Comparison of ENCODE assay signal across 21 cellular contexts in the genomic region with DNA sequence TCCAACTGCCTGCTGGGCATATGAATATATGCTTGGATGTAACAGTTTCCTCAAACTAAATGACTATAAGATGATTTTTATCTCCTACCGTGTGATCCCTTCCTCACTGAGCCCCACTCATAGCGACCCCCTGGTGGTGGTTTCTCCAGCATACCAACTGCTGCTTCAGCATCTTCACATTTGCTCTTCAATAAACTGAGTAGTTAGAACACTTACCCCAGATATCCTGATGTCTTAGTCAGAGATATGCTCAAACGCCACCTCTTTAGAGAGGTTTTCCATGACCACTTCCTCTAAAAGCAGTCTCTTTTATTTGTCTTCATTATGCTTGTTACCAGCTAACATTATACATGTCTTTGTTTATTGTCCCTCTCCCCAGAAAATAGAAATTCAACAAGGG. TPM values are rescaled to one million over a fixed set of nuclear protein-coding genes. Genes with fewer than 3 reads are reported as not detected.
DNase-seq lines count a peak whose midpoint lies in the region; FAIRE-seq and TF ChIP-seq lines count a peak whose summit lies in the region.
"Had no signal": no experiment of that assay in that cellular context is flagged by ENCODE, and none has a peak within 500 bp of the region (broad histone marks: within the 10 kb centered on the region; RNA-seq: fewer than 3 reads in every experiment).

No MANE protein-coding gene starts in this region.

- no peak for FAIRE-seq in kidney (lab: Jason Lieb, UNC)
- FAIRE-seq: keratinocyte had no signal

- no peaks in the 10 kb centered on the region for H3K27me3 ChIP-seq in brain microvascular endothelial cell (replicated peaks)
- H3K27me3 ChIP-seq in GM23248 (replicated peaks; ENCODE audit: insufficient read depth): no peaks in the 10 kb centered on the region
- H3K27me3 ChIP-seq: adrenal gland, ovary, uterus had no signal

- H3K79me2 ChIP-seq in GM23248 (ENCODE audit: insufficient read depth): no peaks in the 10 kb centered on the region

- H3K4me3 ChIP-seq in brain microvascular endothelial cell (ENCODE audit: low read depth, low read length) (no peak overlapping the region), GM23248 (no peak overlapping the region), kidney (ENCODE audit: low read length in 2 of 2) (no peak overlapping the region)
- H3K4me3 ChIP-seq: adrenal gland, ovary, uterus had no signal

- H3K9me3 ChIP-seq in GM23248 (ENCODE audit: low read depth) (no peaks in the 10 kb centered on the region), kidney (ENCODE audit: control insufficient read depth in 1 of 2, low read length in 2 of 2) (no peaks in the 10 kb centered on the region)
- H3K9me3 ChIP-seq: adrenal gland, ovary, uterus had no signal

- TF ChIP-seq CTCF in brain microvascular endothelial cell (IDR thresholded peaks at IDR 0.05; ENCODE audit: low read depth, low read length, missing control alignments) (peak; percentile 42), kidney (IDR thresholded peaks at IDR 0.05; ENCODE audit: borderline replicate concordance, extremely low read depth, insufficient read depth) (no peak)

- H3F3A ChIP-seq in GM23248 (ENCODE audit: insufficient read depth): peaks cover 3% of the 10 kb centered on the region; the same call in 1 of the 2 replicates

- H3K4me1 ChIP-seq in GM23248 (ENCODE audit: insufficient read depth) (no peaks in the 10 kb centered on the region), kidney (ENCODE audit: control insufficient read depth in 1 of 2, insufficient read depth in 1 of 2, low read depth in 1 of 2, low read length in 2 of 2) (no peaks in the 10 kb centered on the region)
- H3K4me1 ChIP-seq: uterus had no signal

- peak; percentile 13 for DNase-seq in stimulated activated CD4-positive, alpha-beta T cell treated with anti-CD3 and anti-CD28 coated beads, Interleukin-15, amount 100 ng/mL, for 24 hours
- DNase-seq in stimulated activated CD4-positive, alpha-beta T cell treated with anti-CD3 and anti-CD28 coated beads, Interleukin-4, amount 100 ng/mL, for 4 hours: no peak
- peak; percentile 20 for DNase-seq in RKO (ENCODE audit: low spot score)
- no peak for DNase-seq in brain microvascular endothelial cell
- DNase-seq in hippocampal formation (lab: John Stamatoyannopoulos, UW): no peak
- DNase-seq in GM23248: no peak
- no peak for DNase-seq in kidney
- no peak for DNase-seq in NK-92 (lab: John Stamatoyannopoulos, UW; ENCODE audit: unreplicated experiment)
- DNase-seq: activated CD8-positive, alpha-beta memory T cell treated with anti-CD3 and anti-CD28 coated beads for 24 hours; adrenal gland; cerebellar nuclear complex; effector memory CD8-positive, alpha-beta T cell; mammary epithelial cell; naive thymus-derived CD8-positive, alpha-beta T cell; NCI-H2227 treated with DMSO at 0.1 percent for 48 hours; NCI-H82; ovary; RPMI8226; stimulated activated CD4-positive, alpha-beta T cell treated with anti-CD3 and anti-CD28 coated beads, Interleukin-2, amount 100 ng/mL, for 24 hours; uterus had no signal

- in situ Hi-C loops in brain microvascular endothelial cell (cut with HindIII; ENCODE audit: low pct_ligation_motif_present, low sequenced_read_pairs): no loop called here
- in situ Hi-C loops in GM23248 (cut with MboI): no loop called here

- intact Hi-C loops in kidney (cut with DNase I): no loop called here

- H2AFZ ChIP-seq in GM23248: no peak overlapping the region

- H4K20me1 ChIP-seq in GM23248 (ENCODE audit: insufficient read depth): no peaks in the 10 kb centered on the region

- H3K9ac ChIP-seq in GM23248: no peak overlapping the region
- H3K9ac ChIP-seq in kidney (ENCODE audit: low read length in 2 of 2): no peak overlapping the region

- no peaks in the 10 kb centered on the region for H3K9me2 ChIP-seq in GM23248 (ENCODE audit: insufficient read depth)

- H3K36me3 ChIP-seq in brain microvascular endothelial cell (replicated peaks) (no peaks in the 10 kb centered on the region), GM23248 (ENCODE audit: low read depth) (peaks cover 5% of the 10 kb centered on the region; the same call in 1 of the 2 replicates), kidney (ENCODE audit: control insufficient read depth in 1 of 2, insufficient read depth in 2 of 2, low read length in 2 of 2) (no peaks in the 10 kb centered on the region)
- H3K36me3 ChIP-seq: adrenal gland, ovary, uterus had no signal

- WGBS in GM23248 (ENCODE audit: low coverage in 1 of 2, low lambda C conversion rate in 2 of 2, missing lambda C conversion rate in 2 of 2), 2 experiments: 45 to 48% methylated on average over 3 of the region's 3 CpGs

- no peak overlapping the region for H3K27ac ChIP-seq in brain microvascular endothelial cell
- no peak overlapping the region for H3K27ac ChIP-seq in GM23248
- H3K27ac ChIP-seq in kidney (ENCODE audit: low read depth in 2 of 2, low read length in 2 of 2): no peak overlapping the region
- H3K27ac ChIP-seq: adrenal gland, ovary, uterus had no signal

- H3K4me2 ChIP-seq in GM23248 (ENCODE audit: unreplicated experiment): no peak overlapping the region

RNA-seq across cellular contexts. Expression of a gene that starts 10.2 kb away (rescaled TPM):
- total RNA-seq in GM23248 (2014; rRNA removed; shearing (Covaris generic)): 77.5 and 91.6 TPM in 2 replicates
- 124 and 126 TPM in 2 replicates for polyA plus RNA-seq in GM23248 (2016; fragmentation: Nextera tagmentation; extraction: Ambion mirVana)
- total RNA-seq in kidney: 126 TPM
- polyA plus RNA-seq in kidney (ENCODE audit: insufficient read depth, low read depth, low replicate concordance): 45.3 TPM

RNA-seq across cellular contexts. Expression of a gene that starts 15.4 kb away (rescaled TPM):
- 14.0 and 16.2 TPM in 2 replicates for total RNA-seq in GM23248 (2014; rRNA removed; shearing (Covaris generic))
- polyA plus RNA-seq in GM23248 (2016; fragmentation: Nextera tagmentation; extraction: Ambion mirVana): 8.1 and 9.4 TPM in 2 replicates
- total RNA-seq in kidney: 19.8 TPM
- polyA plus RNA-seq in kidney (ENCODE audit: insufficient read depth, low read depth, low replicate concordance): 4.6 TPM

Comparison
In these comparisons a context has a peak if more than half of its experiments do, and no peak if none do; other contexts are left out.
1. DNase-seq: peak in stimulated activated CD4-positive, alpha-beta T cell treated with anti-CD3 and anti-CD28 coated beads, Interleukin-15, amount 100 ng/mL, for 24 hours (single experiment) and RKO (single experiment); none in stimulated activated CD4-positive, alpha-beta T cell treated with anti-CD3 and anti-CD28 coated beads, Interleukin-4, amount 100 ng/mL, for 4 hours (0 of 2), brain microvascular endothelial cell (single experiment), hippocampal formation (0 of 2), GM23248 (single experiment), kidney (single experiment) and NK-92 (single experiment).